Comparison of ENCODE assay signal across 1 cellular context in the genomic region with DNA sequence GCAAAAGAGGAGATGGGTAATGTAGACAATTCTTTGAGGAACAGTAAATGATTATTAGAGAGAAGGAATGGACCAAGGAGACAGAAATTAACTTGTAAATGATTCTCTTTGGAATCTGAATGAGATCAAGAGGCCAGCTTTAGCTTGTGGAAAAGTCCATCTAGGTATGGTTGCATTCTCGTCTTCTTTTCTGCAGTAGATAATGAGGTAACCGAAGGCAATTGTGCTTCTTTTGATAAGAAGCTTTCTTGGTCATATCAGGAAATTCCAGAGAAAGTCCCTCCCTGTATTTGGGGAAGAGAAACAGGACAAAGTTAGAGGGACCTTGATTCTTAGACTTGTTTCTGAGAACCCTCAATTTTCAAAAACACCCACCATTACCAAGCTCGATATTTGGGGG.
TF ChIP-seq lines count a peak whose summit lies in the region.

No MANE protein-coding gene starts in this region.

TF ChIP-seq in GM12878, 131 proteins besides CTCF, POLR2A, EP300 and RAD21 (continued from another document):
- TF ChIP-seq, protein P1, sequence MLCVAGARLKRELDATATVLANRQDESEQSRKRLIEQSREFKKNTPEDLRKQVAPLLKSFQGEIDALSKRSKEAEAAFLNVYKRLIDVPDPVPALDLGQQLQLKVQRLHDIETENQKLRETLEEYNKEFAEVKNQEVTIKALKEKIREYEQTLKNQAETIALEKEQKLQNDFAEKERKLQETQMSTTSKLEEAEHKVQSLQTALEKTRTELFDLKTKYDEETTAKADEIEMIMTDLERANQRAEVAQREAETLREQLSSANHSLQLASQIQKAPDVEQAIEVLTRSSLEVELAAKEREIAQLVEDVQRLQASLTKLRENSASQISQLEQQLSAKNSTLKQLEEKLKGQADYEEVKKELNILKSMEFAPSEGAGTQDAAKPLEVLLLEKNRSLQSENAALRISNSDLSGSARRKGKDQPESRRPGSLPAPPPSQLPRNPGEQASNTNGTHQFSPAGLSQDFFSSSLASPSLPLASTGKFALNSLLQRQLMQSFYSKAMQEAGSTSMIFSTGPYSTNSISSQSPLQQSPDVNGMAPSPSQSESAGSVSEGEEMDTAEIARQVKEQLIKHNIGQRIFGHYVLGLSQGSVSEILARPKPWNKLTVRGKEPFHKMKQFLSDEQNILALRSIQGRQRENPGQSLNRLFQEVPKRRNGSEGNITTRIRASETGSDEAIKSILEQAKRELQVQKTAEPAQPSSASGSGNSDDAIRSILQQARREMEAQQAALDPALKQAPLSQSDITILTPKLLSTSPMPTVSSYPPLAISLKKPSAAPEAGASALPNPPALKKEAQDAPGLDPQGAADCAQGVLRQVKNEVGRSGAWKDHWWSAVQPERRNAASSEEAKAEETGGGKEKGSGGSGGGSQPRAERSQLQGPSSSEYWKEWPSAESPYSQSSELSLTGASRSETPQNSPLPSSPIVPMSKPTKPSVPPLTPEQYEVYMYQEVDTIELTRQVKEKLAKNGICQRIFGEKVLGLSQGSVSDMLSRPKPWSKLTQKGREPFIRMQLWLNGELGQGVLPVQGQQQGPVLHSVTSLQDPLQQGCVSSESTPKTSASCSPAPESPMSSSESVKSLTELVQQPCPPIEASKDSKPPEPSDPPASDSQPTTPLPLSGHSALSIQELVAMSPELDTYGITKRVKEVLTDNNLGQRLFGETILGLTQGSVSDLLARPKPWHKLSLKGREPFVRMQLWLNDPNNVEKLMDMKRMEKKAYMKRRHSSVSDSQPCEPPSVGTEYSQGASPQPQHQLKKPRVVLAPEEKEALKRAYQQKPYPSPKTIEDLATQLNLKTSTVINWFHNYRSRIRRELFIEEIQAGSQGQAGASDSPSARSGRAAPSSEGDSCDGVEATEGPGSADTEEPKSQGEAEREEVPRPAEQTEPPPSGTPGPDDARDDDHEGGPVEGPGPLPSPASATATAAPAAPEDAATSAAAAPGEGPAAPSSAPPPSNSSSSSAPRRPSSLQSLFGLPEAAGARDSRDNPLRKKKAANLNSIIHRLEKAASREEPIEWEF (IDR thresholded peaks at IDR 0.05; ENCODE audit: insufficient replicate concordance, low read depth, low read length) = no peak
- TF ChIP-seq CBX5 (IDR thresholded peaks at IDR 0.05; ENCODE audit: low read depth) (no peak), RAD51 (IDR thresholded peaks at IDR 0.05) (no peak), RFX5 (IDR thresholded peaks at IDR 0.05; ENCODE audit: low read depth, low read length) (no peak), RB1 (IDR thresholded peaks at IDR 0.05; ENCODE audit: borderline replicate concordance) (no peak), NR2C1 (IDR thresholded peaks at IDR 0.05) (no peak), PAX5 (IDR thresholded peaks at IDR 0.05; ENCODE audit: borderline replicate concordance, low read depth, low read length) (no peak), RUNX3 (IDR thresholded peaks at IDR 0.05; ENCODE audit: low read length) (no peak), SREBF1 (IDR thresholded peaks at IDR 0.05; ENCODE audit: low read length) (no peak), FOS (IDR thresholded peaks at IDR 0.05; ENCODE audit: borderline replicate concordance, extremely low read depth, insufficient read length) (no peak), YY1 (IDR thresholded peaks at IDR 0.05; ENCODE audit: low read depth, low read length) (no peak), HDAC2 (IDR thresholded peaks at IDR 0.05) (no peak), JUNB (IDR thresholded peaks at IDR 0.05) (no peak), TCF7 (IDR thresholded peaks at IDR 0.05; ENCODE audit: borderline replicate concordance) (no peak), BMI1 (IDR thresholded peaks at IDR 0.05; ENCODE audit: borderline replicate concordance) (no peak), SMAD1 (IDR thresholded peaks at IDR 0.05; ENCODE audit: low read depth, partially characterized antibody) (no peak), TCF3 (IDR thresholded peaks at IDR 0.05; ENCODE audit: borderline replicate concordance, insufficient read depth, low read depth, low read length) (no peak)
- TF ChIP-seq, protein P2, sequence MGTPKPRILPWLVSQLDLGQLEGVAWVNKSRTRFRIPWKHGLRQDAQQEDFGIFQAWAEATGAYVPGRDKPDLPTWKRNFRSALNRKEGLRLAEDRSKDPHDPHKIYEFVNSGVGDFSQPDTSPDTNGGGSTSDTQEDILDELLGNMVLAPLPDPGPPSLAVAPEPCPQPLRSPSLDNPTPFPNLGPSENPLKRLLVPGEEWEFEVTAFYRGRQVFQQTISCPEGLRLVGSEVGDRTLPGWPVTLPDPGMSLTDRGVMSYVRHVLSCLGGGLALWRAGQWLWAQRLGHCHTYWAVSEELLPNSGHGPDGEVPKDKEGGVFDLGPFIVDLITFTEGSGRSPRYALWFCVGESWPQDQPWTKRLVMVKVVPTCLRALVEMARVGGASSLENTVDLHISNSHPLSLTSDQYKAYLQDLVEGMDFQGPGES (IDR thresholded peaks at IDR 0.05) = no peak
- TF ChIP-seq, protein P3, sequence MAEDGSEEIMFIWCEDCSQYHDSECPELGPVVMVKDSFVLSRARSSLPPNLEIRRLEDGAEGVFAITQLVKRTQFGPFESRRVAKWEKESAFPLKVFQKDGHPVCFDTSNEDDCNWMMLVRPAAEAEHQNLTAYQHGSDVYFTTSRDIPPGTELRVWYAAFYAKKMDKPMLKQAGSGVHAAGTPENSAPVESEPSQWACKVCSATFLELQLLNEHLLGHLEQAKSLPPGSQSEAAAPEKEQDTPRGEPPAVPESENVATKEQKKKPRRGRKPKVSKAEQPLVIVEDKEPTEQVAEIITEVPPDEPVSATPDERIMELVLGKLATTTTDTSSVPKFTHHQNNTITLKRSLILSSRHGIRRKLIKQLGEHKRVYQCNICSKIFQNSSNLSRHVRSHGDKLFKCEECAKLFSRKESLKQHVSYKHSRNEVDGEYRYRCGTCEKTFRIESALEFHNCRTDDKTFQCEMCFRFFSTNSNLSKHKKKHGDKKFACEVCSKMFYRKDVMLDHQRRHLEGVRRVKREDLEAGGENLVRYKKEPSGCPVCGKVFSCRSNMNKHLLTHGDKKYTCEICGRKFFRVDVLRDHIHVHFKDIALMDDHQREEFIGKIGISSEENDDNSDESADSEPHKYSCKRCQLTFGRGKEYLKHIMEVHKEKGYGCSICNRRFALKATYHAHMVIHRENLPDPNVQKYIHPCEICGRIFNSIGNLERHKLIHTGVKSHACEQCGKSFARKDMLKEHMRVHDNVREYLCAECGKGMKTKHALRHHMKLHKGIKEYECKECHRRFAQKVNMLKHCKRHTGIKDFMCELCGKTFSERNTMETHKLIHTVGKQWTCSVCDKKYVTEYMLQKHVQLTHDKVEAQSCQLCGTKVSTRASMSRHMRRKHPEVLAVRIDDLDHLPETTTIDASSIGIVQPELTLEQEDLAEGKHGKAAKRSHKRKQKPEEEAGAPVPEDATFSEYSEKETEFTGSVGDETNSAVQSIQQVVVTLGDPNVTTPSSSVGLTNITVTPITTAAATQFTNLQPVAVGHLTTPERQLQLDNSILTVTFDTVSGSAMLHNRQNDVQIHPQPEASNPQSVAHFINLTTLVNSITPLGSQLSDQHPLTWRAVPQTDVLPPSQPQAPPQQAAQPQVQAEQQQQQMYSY (CRISPR knock-in tag; IDR thresholded peaks at IDR 0.05) = no peak
